ENCODE assay signal across 1 cellular context in genomic region chr1:178847919-178848318, GRCh38. TPM values are rescaled to one million over a fixed set of nuclear protein-coding genes. Genes with fewer than 3 reads are reported as not detected.
"Had no signal": no experiment of that assay in that cellular context is flagged by ENCODE, and none has a peak within 500 bp of the region (broad histone marks: within the 10 kb centered on the region; RNA-seq: fewer than 3 reads in every experiment).

No MANE protein-coding gene starts in this region.

RNA-seq across cellular contexts. Expression of gene ANGPTL1, which starts 23.0 kb away (rescaled TPM):
- total RNA-seq: natural killer cell treated with Interleukin-12 subunit alpha and Interleukin-12 subunit beta and Interleukin-15 and Interleukin-18, amount 100 ng/mL, for 72 hours had no signal
